8 cellular contexts compared by ENCODE assay signal in genomic region chr11:63813035-63813562, GRCh38. TPM values are rescaled to one million over a fixed set of nuclear protein-coding genes. Genes with fewer than 3 reads are reported as not detected.
DNase-seq lines count a peak whose midpoint lies in the region; ATAC-seq, FAIRE-seq and TF ChIP-seq lines count a peak whose summit lies in the region.

Gene SPINDOC (plus strand): TSS chr11:63813456. CDS start chr11:63813687, 231 bp downstream.

- no peak within 1 kb of the TSS for H3K27ac Mint-ChIP-seq in activated CD4-positive, alpha-beta memory T cell treated with anti-CD3 and anti-CD28 coated beads for 36 hours

- no peaks in the 10 kb centered on the region for H3K27me3 ChIP-seq in BJ (ENCODE audit: control insufficient read depth, insufficient read depth, low read length)

- peaks cover 10% of the 10 kb centered on the region for H3K36me3 ChIP-seq in BJ (ENCODE audit: control insufficient read depth, insufficient read depth, low read length)

- TF ChIP-seq POLR2A in lower leg skin (IDR thresholded peaks at IDR 0.05): no peak

- H3K4me3 Mint-ChIP-seq in activated CD4-positive, alpha-beta memory T cell treated with anti-CD3 and anti-CD28 coated beads for 36 hours: peak within 1 kb of the TSS; percentile 79

- no peak for DNase-seq in BJ (ENCODE audit: low read depth)
- peak; percentile 95 for DNase-seq in GM19239 (ENCODE audit: insufficient read length, low spot score)
- peak; percentile 73 for DNase-seq in NCI-H526 treated with DMSO at 0.1 percent for 48 hours (lab: John Stamatoyannopoulos, UW)
- DNase-seq in activated CD4-positive, alpha-beta memory T cell treated with anti-CD3 and anti-CD28 coated beads for 36 hours: peak; percentile 80
- DNase-seq in ecto neural progenitor cell (ENCODE audit: low spot score): peak; percentile 89
- peak; percentile 35 to 93 for DNase-seq in lower leg skin (ENCODE audit: low spot score in 2 of 2)
- peak; percentile 72 for DNase-seq in stimulated activated CD4-positive, alpha-beta T cell treated with anti-CD3 and anti-CD28 coated beads, Interleukin-4, amount 100 ng/mL, for 24 hours

- WGBS in lower leg skin, 2 donors: 0 to 1% methylated on average over 13 to 30 of the region's 65 CpGs

- peaks cover 26% of the 10 kb centered on the region for H3K4me1 Mint-ChIP-seq in activated CD4-positive, alpha-beta memory T cell treated with anti-CD3 and anti-CD28 coated beads for 36 hours (ENCODE audit: low read depth)

- intact Hi-C loops in activated CD4-positive, alpha-beta memory T cell treated with anti-CD3 and anti-CD28 coated beads for 36 hours (cut with micrococcal nuclease): loop anchor here (5.0 kb wide), 2 partner anchors 46 to 141 kb away; partner anchors contain the start of genes ATL3 and ZFTA
- intact Hi-C loops in lower leg skin (cut with DNase I; ENCODE audit: low total_unique reads): no loop called here

- H3K4me3 ChIP-seq in BJ (ENCODE audit: low read depth, low read length) (peak within 1 kb of the TSS; percentile 80), lower leg skin (ENCODE audit: low read depth, poor library complexity, severe bottlenecking) (peak within 1 kb of the TSS; percentile 59)

- peaks cover 14% of the 10 kb centered on the region for H3K36me3 Mint-ChIP-seq in activated CD4-positive, alpha-beta memory T cell treated with anti-CD3 and anti-CD28 coated beads for 36 hours

- ATAC-seq in HG03439 (IDR thresholded peaks at IDR 0.05; ENCODE audit: unreplicated experiment): peak; percentile 64

- TF ChIP-seq CTCF in BJ (IDR thresholded peaks at IDR 0.05; ENCODE audit: insufficient read depth, low read depth, low read length) (no peak), lower leg skin (IDR thresholded peaks at IDR 0.05) (no peak)

- no peaks in the 10 kb centered on the region for H3K9me3 Mint-ChIP-seq in activated CD4-positive, alpha-beta memory T cell treated with anti-CD3 and anti-CD28 coated beads for 36 hours

- peak; percentile 45 for FAIRE-seq in GM19239 (lab: Jason Lieb, UNC)

- POLR2A ChIA-PET in BJ (lab: Charles Lee): interaction anchor here (0.6 kb wide), 1 partner anchor 8 kb away, joined by 7 read pairs; no protein-coding TSS in a partner anchor
- POLR2A ChIA-PET in activated CD4-positive, alpha-beta memory T cell treated with anti-CD3 and anti-CD28 coated beads for 36 hours (lab: Charles Lee): interaction anchor here (1.5 kb wide), 1 partner anchor 44 kb away, joined by 4 read pairs; the partner anchor contains the start of gene ZFTA

- H3K27me3 Mint-ChIP-seq in activated CD4-positive, alpha-beta memory T cell treated with anti-CD3 and anti-CD28 coated beads for 36 hours: no peaks in the 10 kb centered on the region

- CTCF ChIA-PET in BJ (lab: Yijun Ruan, JAX): interaction anchor here (1.4 to 2.3 kb wide), 2 partner anchors 84 to 133 kb away, joined by 3 to 6 read pairs; no protein-coding TSS in a partner anchor
- CTCF ChIA-PET in activated CD4-positive, alpha-beta memory T cell treated with anti-CD3 and anti-CD28 coated beads for 36 hours (lab: Charles Lee): no interaction called here

RNA-seq across cellular contexts. Expression of gene SPINDOC, which starts in this region (rescaled TPM):
- 16.2 and 24.4 TPM in 2 replicates for polyA plus RNA-seq in BJ (2011; rRNA removed)
- 6.4 and 10.8 TPM in 2 replicates for polyA minus RNA-seq in BJ (2011; rRNA and poly(A)+ RNA removed)
- total RNA-seq in activated CD4-positive, alpha-beta memory T cell treated with anti-CD3 and anti-CD28 coated beads for 36 hours: 10 to 100 TPM; 27.9 to 29.3 TPM
- 1 to 10 TPM; 5.1 to 8.3 (median 6.0) TPM for total RNA-seq in lower leg skin
